ENCODE assay signal across 20 cellular contexts in genomic region chr2:172241219-172241618, GRCh38.
DNase-seq lines count a peak whose midpoint lies in the region; ATAC-seq and TF ChIP-seq lines count a peak whose summit lies in the region.
"Had no signal": no experiment of that assay in that cellular context is flagged by ENCODE, and none has a peak within 500 bp of the region (broad histone marks: within the 10 kb centered on the region; RNA-seq: fewer than 3 reads in every experiment).

No MANE protein-coding gene starts in this region.

- DNase-seq in NCI-H526 (lab: John Stamatoyannopoulos, UW) = peak; percentile 53 to 77
- no peak for DNase-seq in dorsolateral prefrontal cortex
- DNase-seq in midbrain (lab: John Stamatoyannopoulos, UW) = peak; percentile 45
- peak; percentile 49 for DNase-seq in putamen (ENCODE audit: low spot score)
- DNase-seq in activated CD4-positive, alpha-beta T cell treated with anti-CD3 and anti-CD28 coated beads for 1 hour = no peak
- no peak for DNase-seq in KBM-7
- DNase-seq: BE2C; COR-L47; DMS79; Karpas-422; MM.1S; NCI-H1048; NCI-H1436; NCI-H187 treated with DMSO at 0.1 percent for 48 hours; NCI-H510A; NCI-H774; NK-92 treated with Interleukin-12 subunit alpha and Interleukin-12 subunit beta, amount 100 ng/mL, for 24 hours; SIG-M5 had no signal

- intact Hi-C loops in dorsolateral prefrontal cortex (cut with DNase I) = no loop called here

- in situ Hi-C loops in KBM-7 (cut with MboI; ENCODE audit: low pct_unique_long_range_greater_than_20kb, low sequenced_read_pairs) = no loop called here

- H3K27ac ChIP-seq in dorsolateral prefrontal cortex = peak overlapping the region in 39 of 59 donors; percentile 1 to 74 (median 43)
- H3K27ac ChIP-seq: A549 had no signal

- TF ChIP-seq CTCF in dorsolateral prefrontal cortex (IDR thresholded peaks at IDR 0.05 in 54 of 56, conservative IDR thresholded peaks at IDR 0.05 in 2 of 56; ENCODE audit: low read depth in 1 of 56, partially characterized antibody in 56 of 56) = no peak

- peaks cover 0 to 19% (median 3%) of the 10 kb centered on the region in 45 donors for H3K27me3 ChIP-seq in dorsolateral prefrontal cortex
- H3K27me3 ChIP-seq: BE2C had no signal

- H3K4me3 ChIP-seq in dorsolateral prefrontal cortex = no peak overlapping the region
- H3K4me3 ChIP-seq: A549 had no signal

- no peak for ATAC-seq in HG03280 (IDR thresholded peaks at IDR 0.05; ENCODE audit: unreplicated experiment)
- ATAC-seq: A549 had no signal

Comparison
In these comparisons a context has a peak if more than half of its experiments do, and no peak if none do; other contexts are left out.
1. DNase-seq: peak in NCI-H526 (2 of 2), midbrain (single experiment) and putamen (single experiment); none in dorsolateral prefrontal cortex (0 of 10), activated CD4-positive, alpha-beta T cell treated with anti-CD3 and anti-CD28 coated beads for 1 hour (single experiment) and KBM-7 (single experiment).